Comparison of ENCODE assay signal across 23 cellular contexts in the genomic region with DNA sequence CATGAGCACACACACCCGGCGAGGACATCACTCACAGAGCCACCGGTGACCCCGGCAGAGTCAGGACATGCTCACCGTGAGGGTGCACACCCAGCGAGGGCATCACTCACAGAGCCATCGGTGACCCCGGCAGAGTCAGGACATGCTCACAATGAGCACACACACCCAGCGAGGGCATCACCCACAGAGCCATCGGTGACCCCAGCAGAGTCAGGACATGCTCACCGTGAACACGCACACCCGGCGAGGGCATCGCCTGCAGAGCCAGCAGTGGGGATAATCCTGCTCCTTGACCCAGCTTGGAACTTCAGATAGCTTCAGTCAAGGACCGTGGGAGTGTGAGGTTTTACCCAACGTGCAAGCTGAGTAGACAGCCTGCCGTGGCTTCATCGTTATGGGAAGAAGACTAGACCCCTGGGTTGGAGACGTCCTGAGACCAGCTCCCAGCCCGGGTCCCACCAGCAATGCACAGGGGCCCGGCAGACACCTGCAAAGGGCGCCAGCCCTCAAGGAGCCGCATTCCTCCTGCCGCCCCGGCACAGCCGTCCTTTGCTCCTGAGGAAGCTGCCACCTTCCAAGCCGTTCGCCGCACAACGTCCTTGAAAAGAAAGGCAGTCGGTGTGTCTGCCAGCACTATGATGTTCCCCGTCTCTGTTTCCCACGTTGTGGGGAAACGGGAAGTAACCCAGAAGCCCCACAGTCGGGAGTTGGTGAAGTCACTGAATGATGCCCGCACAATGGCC.
A peak's percentile ranks its signal among the peaks of the same experiment; 100 is the strongest.
DNase-seq lines count a peak whose midpoint lies in the region; ATAC-seq and TF ChIP-seq lines count a peak whose summit lies in the region.
"Had no signal": no experiment of that assay in that cellular context is flagged by ENCODE, and none has a peak within 500 bp of the region (broad histone marks: within the 10 kb centered on the region; RNA-seq: fewer than 3 reads in every experiment).

No MANE protein-coding gene starts in this region.

- H3K9me3 ChIP-seq in BE2C: no peaks in the 10 kb centered on the region
- H3K9me3 ChIP-seq: mucosa of descending colon had no signal

- no peak for ATAC-seq in omental fat pad (ENCODE audit: low FRiP score)
- ATAC-seq: GM12878, mucosa of descending colon, SK-N-SH treated with all-trans-retinoic acid at 6 μM for 48 hours had no signal

- peaks cover 5% of the 10 kb centered on the region for H3K4me1 ChIP-seq in BE2C

- no peaks in the 10 kb centered on the region for H3K27me3 ChIP-seq in BE2C

- H3K36me3 ChIP-seq in BE2C: no peaks in the 10 kb centered on the region
- H3K36me3 ChIP-seq: BLaER1 treated with 17β-estradiol and CSF1 and Interleukin-3, amounts not matched to agents 10 nM and 100 nM had no signal

- H3K9me3 Mint-ChIP-seq in activated naive CD4-positive, alpha-beta T cell treated with anti-CD3 and anti-CD28 coated beads, Interleukin-2, amount 10 ng/mL, durations not matched to agents 7 days and 5 days: peaks cover 5% of the 10 kb centered on the region
- peaks cover 6% of the 10 kb centered on the region for H3K9me3 Mint-ChIP-seq in chondrocyte (ENCODE audit: low read depth)

- no peaks in the 10 kb centered on the region for H3K4me1 Mint-ChIP-seq in activated naive CD4-positive, alpha-beta T cell treated with anti-CD3 and anti-CD28 coated beads, Interleukin-2, amount 10 ng/mL, durations not matched to agents 7 days and 5 days
- H3K4me1 Mint-ChIP-seq in chondrocyte (ENCODE audit: low read depth): peaks cover 11% of the 10 kb centered on the region
- H3K4me1 Mint-ChIP-seq: IgD-negative memory B cell had no signal

- H3K27ac Mint-ChIP-seq in activated naive CD4-positive, alpha-beta T cell treated with anti-CD3 and anti-CD28 coated beads, Interleukin-2, amount 10 ng/mL, durations not matched to agents 7 days and 5 days: no peak overlapping the region
- H3K27ac Mint-ChIP-seq in chondrocyte (ENCODE audit: unreplicated experiment): no peak overlapping the region

- H3K27me3 Mint-ChIP-seq in activated naive CD4-positive, alpha-beta T cell treated with anti-CD3 and anti-CD28 coated beads, Interleukin-2, amount 10 ng/mL, durations not matched to agents 7 days and 5 days: peaks cover 46% of the 10 kb centered on the region
- peaks cover 16% of the 10 kb centered on the region for H3K27me3 Mint-ChIP-seq in chondrocyte (ENCODE audit: low read depth)

- CTCF ChIA-PET in activated naive CD4-positive, alpha-beta T cell treated with anti-CD3 and anti-CD28 coated beads, Interleukin-2, amount 10 ng/mL, durations not matched to agents 7 days and 5 days (lab: Charles Lee): no interaction called here

- TF ChIP-seq CTCF in chondrocyte (IDR thresholded peaks at IDR 0.05): no peak
- TF ChIP-seq CTCF in omental fat pad (IDR thresholded peaks at IDR 0.05): no peak
- no peak for TF ChIP-seq CTCF in BE2C (IDR thresholded peaks at IDR 0.05; ENCODE audit: low read depth, low read length)

- H3K4me3 ChIP-seq in BE2C (ENCODE audit: low read depth, low read length): no peak overlapping the region
- H3K4me3 ChIP-seq: BLaER1 treated with 17β-estradiol and CSF1 and Interleukin-3, amounts not matched to agents 10 nM and 100 nM; GM12878; mucosa of descending colon had no signal

- no peak overlapping the region for H3K4me3 Mint-ChIP-seq in activated naive CD4-positive, alpha-beta T cell treated with anti-CD3 and anti-CD28 coated beads, Interleukin-2, amount 10 ng/mL, durations not matched to agents 7 days and 5 days
- no peak overlapping the region for H3K4me3 Mint-ChIP-seq in chondrocyte (ENCODE audit: unreplicated experiment)

- peak; percentile 8 for DNase-seq in activated naive CD4-positive, alpha-beta T cell treated with anti-CD3 and anti-CD28 coated beads, Interleukin-2, amount 10 ng/mL, durations not matched to agents 7 days and 5 days
- no peak for DNase-seq in activated naive CD4-positive, alpha-beta T cell (lab: John Stamatoyannopoulos, UW)
- DNase-seq in chondrocyte (ENCODE audit: low spot score) (peak; percentile 86), omental fat pad (ENCODE audit: low spot score) (peak; percentile 7), ureter (ENCODE audit: low spot score) (peak; percentile 39), DMS114 treated with DMSO at 0.1 percent for 48 hours (lab: John Stamatoyannopoulos, UW; ENCODE audit: unreplicated experiment) (no peak), BE2C (no peak)
- DNase-seq in activated naive CD4-positive, alpha-beta T cell treated with anti-CD3 and anti-CD28 coated beads, Interleukin-2, amount 50 U/mL, for 16 hours: no peak
- DNase-seq: activated gamma-delta T cell; amygdala; central memory CD4-positive, alpha-beta T cell; effector CD8-positive, alpha-beta T cell; GF-D8; MM.1S; mucosa of descending colon; NCI-H2227 treated with DMSO at 0.1 percent for 48 hours; stimulated activated naive CD4-positive, alpha-beta T cell; T-helper 9 cell; trophoblast cell had no signal

- H3K36me3 Mint-ChIP-seq in activated naive CD4-positive, alpha-beta T cell treated with anti-CD3 and anti-CD28 coated beads, Interleukin-2, amount 10 ng/mL, durations not matched to agents 7 days and 5 days: no peaks in the 10 kb centered on the region
- H3K36me3 Mint-ChIP-seq in chondrocyte (ENCODE audit: low read depth): no peaks in the 10 kb centered on the region
- H3K36me3 Mint-ChIP-seq: IgD-negative memory B cell had no signal

Comparison
In these comparisons a context has a peak if more than half of its experiments do, and no peak if none do; other contexts are left out.
1. DNase-seq: peak in activated naive CD4-positive, alpha-beta T cell treated with anti-CD3 and anti-CD28 coated beads, Interleukin-2, amount 10 ng/mL, durations not matched to agents 7 days and 5 days (single experiment), chondrocyte (single experiment), omental fat pad (single experiment) and ureter (single experiment); none in activated naive CD4-positive, alpha-beta T cell (0 of 4), DMS114 treated with DMSO at 0.1 percent for 48 hours (single experiment), BE2C (single experiment) and activated naive CD4-positive, alpha-beta T cell treated with anti-CD3 and anti-CD28 coated beads, Interleukin-2, amount 50 U/mL, for 16 hours (single experiment).